ENCODE assay signal across 10 cellular contexts in genomic region chr2:3242747-3243369, GRCh38.
A peak's percentile ranks its signal among the peaks of the same experiment; 100 is the strongest.
DNase-seq lines count a peak whose midpoint lies in the region; ATAC-seq lines count a peak whose summit lies in the region.
"Had no signal": no experiment of that assay in that cellular context is flagged by ENCODE, and none has a peak within 500 bp of the region (broad histone marks: within the 10 kb centered on the region; RNA-seq: fewer than 3 reads in every experiment).

No MANE protein-coding gene starts in this region.

- H3K36me3 Mint-ChIP-seq in activated CD4-positive, alpha-beta memory T cell treated with anti-CD3 and anti-CD28 coated beads, Interleukin-2, amount 10 ng/mL, durations not matched to agents 7 days and 5 days (ENCODE audit: low read depth) = peaks cover 7% of the 10 kb centered on the region

- peak; percentile 55 for DNase-seq in activated CD4-positive, alpha-beta memory T cell treated with anti-CD3 and anti-CD28 coated beads, Interleukin-2, amount 10 ng/mL, durations not matched to agents 7 days and 5 days
- peak; percentile 44 for DNase-seq in stimulated activated CD4-positive, alpha-beta T cell treated with anti-CD3 and anti-CD28 coated beads, Interleukin-4, amount 100 ng/mL, for 24 hours
- DNase-seq in A172 (ENCODE audit: low spot score) (no peak), right cardiac atrium (no peak), NCI-H1417 (lab: John Stamatoyannopoulos, UW) (no peak), NCI-H1930 (lab: John Stamatoyannopoulos, UW) (no peak)

- H3K27me3 Mint-ChIP-seq in activated CD4-positive, alpha-beta memory T cell treated with anti-CD3 and anti-CD28 coated beads, Interleukin-2, amount 10 ng/mL, durations not matched to agents 7 days and 5 days = no peaks in the 10 kb centered on the region

- peaks cover 15% of the 10 kb centered on the region for H3K4me1 Mint-ChIP-seq in activated CD4-positive, alpha-beta memory T cell treated with anti-CD3 and anti-CD28 coated beads, Interleukin-2, amount 10 ng/mL, durations not matched to agents 7 days and 5 days

- WGBS in right cardiac atrium = 67% methylated on average over 9 of the region's 9 CpGs

- H3K4me3 Mint-ChIP-seq in activated CD4-positive, alpha-beta memory T cell treated with anti-CD3 and anti-CD28 coated beads, Interleukin-2, amount 10 ng/mL, durations not matched to agents 7 days and 5 days = no peak overlapping the region

- no peaks in the 10 kb centered on the region for H3K27me3 ChIP-seq in right cardiac atrium (ENCODE audit: control insufficient read depth, insufficient read depth)
- H3K27me3 ChIP-seq: cardiac muscle cell had no signal

- H3K4me3 ChIP-seq in right cardiac atrium (ENCODE audit: low read length) = no peak overlapping the region
- H3K4me3 ChIP-seq: cardiac muscle cell, K562 had no signal

- H3K27ac Mint-ChIP-seq in activated CD4-positive, alpha-beta memory T cell treated with anti-CD3 and anti-CD28 coated beads, Interleukin-2, amount 10 ng/mL, durations not matched to agents 7 days and 5 days = no peak overlapping the region

- no peaks in the 10 kb centered on the region for H3K9me3 Mint-ChIP-seq in activated CD4-positive, alpha-beta memory T cell treated with anti-CD3 and anti-CD28 coated beads, Interleukin-2, amount 10 ng/mL, durations not matched to agents 7 days and 5 days

- H3K27ac ChIP-seq in right cardiac atrium (ENCODE audit: low read length) = no peak overlapping the region
- H3K27ac ChIP-seq: cardiac muscle cell had no signal

- peak; percentile 63 for ATAC-seq in GM19397 (IDR thresholded peaks at IDR 0.05; ENCODE audit: unreplicated experiment)
- peak; percentile 60 for ATAC-seq in HG03139 (IDR thresholded peaks at IDR 0.05; ENCODE audit: unreplicated experiment)
- no peak for ATAC-seq in right cardiac atrium
- ATAC-seq: K562 had no signal

- H3K4me1 ChIP-seq in right cardiac atrium (ENCODE audit: control insufficient read depth, insufficient read depth, low read length) = no peaks in the 10 kb centered on the region

- CTCF ChIA-PET in activated CD4-positive, alpha-beta memory T cell treated with anti-CD3 and anti-CD28 coated beads, Interleukin-2, amount 10 ng/mL, durations not matched to agents 7 days and 5 days (lab: Charles Lee) = no interaction called here

- intact Hi-C loops in right cardiac atrium (cut with DNase I) = no loop called here

- POLR2A ChIA-PET in activated CD4-positive, alpha-beta memory T cell treated with anti-CD3 and anti-CD28 coated beads, Interleukin-2, amount 10 ng/mL, durations not matched to agents 7 days and 5 days (lab: Charles Lee) = interaction anchor here (1.1 to 1.7 kb wide), 2 partner anchors 20 to 135 kb away, joined by 3 to 7 read pairs; partner anchors contain the start of gene EIPR1

- no peaks in the 10 kb centered on the region for H3K9me3 ChIP-seq in right cardiac atrium (ENCODE audit: control insufficient read depth, low read length)

Comparison
In these comparisons a context has a peak if more than half of its experiments do, and no peak if none do; other contexts are left out.
1. ATAC-seq: peak in GM19397 (single experiment) and HG03139 (single experiment); none in right cardiac atrium (0 of 2).
2. DNase-seq: peak in activated CD4-positive, alpha-beta memory T cell treated with anti-CD3 and anti-CD28 coated beads, Interleukin-2, amount 10 ng/mL, durations not matched to agents 7 days and 5 days (single experiment) and stimulated activated CD4-positive, alpha-beta T cell treated with anti-CD3 and anti-CD28 coated beads, Interleukin-4, amount 100 ng/mL, for 24 hours (single experiment); none in A172 (single experiment), right cardiac atrium (0 of 3), NCI-H1417 (0 of 3) and NCI-H1930 (0 of 2).